In the genomic region with DNA sequence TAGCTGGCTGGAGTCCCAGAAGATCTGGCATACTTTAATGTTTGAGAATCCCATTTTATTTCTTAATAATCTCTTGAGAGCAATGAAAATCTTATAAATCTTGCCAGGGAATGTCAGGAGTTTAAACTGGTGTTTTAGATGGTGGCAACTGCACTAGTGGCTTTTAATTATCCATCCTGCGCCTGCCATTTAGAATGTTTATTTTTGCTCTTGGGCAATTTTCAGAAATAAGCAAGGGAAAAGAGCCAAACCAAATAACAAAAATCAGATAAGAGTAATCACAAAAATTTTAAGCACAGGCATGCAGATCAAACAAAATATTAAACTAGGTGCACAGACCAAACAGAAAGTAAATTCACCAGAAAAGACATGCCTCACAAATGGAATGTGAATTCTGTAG, we compare ENCODE assay signal across 17 cellular contexts. TPM values are rescaled to one million over a fixed set of nuclear protein-coding genes. Genes with fewer than 3 reads are reported as not detected.
DNase-seq lines count a peak whose midpoint lies in the region; ATAC-seq, FAIRE-seq and TF ChIP-seq lines count a peak whose summit lies in the region.
"Had no signal": no experiment of that assay in that cellular context is flagged by ENCODE, and none has a peak within 500 bp of the region (broad histone marks: within the 10 kb centered on the region; RNA-seq: fewer than 3 reads in every experiment).

No MANE protein-coding gene starts in this region.

- H3K4me2 ChIP-seq in SK-N-SH, result no peak overlapping the region
- H3K4me2 ChIP-seq in astrocyte (ENCODE audit: low read length), result no peak overlapping the region

- H3K9me3 ChIP-seq in SK-N-SH, result peaks cover 9% of the 10 kb centered on the region; the same call in 1 of the 2 replicates
- H3K9me3 ChIP-seq in astrocyte (ENCODE audit: insufficient read depth, low read depth, low read length), result no peaks in the 10 kb centered on the region
- no peaks in the 10 kb centered on the region for H3K9me3 ChIP-seq in left lung
- no peaks in the 10 kb centered on the region for H3K9me3 ChIP-seq in upper lobe of right lung
- H3K9me3 ChIP-seq in HAP-1, result peaks cover 12% of the 10 kb centered on the region; the same call in 1 of the 2 replicates

- POLR2A ChIA-PET in SK-N-SH (lab: Yijun Ruan, JAX), result no interaction called here

- no peaks in the 10 kb centered on the region for H3F3A ChIP-seq in SK-N-SH (replicated peaks; ENCODE audit: insufficient read depth)

- ATAC-seq in SK-N-SH treated with all-trans-retinoic acid at 6 μM for 48 hours (no peak), left lung (peak; percentile 83), upper lobe of right lung (peak; percentile 77)
- ATAC-seq: naive thymus-derived CD4-positive, alpha-beta T cell had no signal

- H3K4me1 Mint-ChIP-seq in astrocyte (ENCODE audit: low read depth, unreplicated experiment), result no peaks in the 10 kb centered on the region
- H3K4me1 Mint-ChIP-seq: activated naive CD8-positive, alpha-beta T cell treated with anti-CD3 and anti-CD28 coated beads for 36 hours; central memory CD8-positive, alpha-beta T cell; naive thymus-derived CD4-positive, alpha-beta T cell had no signal

- no peak for TF ChIP-seq EP300 in SK-N-SH (IDR thresholded peaks at IDR 0.05; ENCODE audit: borderline replicate concordance in 1 of 2, low read depth in 1 of 2, low read length in 1 of 2)

- H4K20me1 ChIP-seq in SK-N-SH (ENCODE audit: insufficient read depth), result no peaks in the 10 kb centered on the region
- no peaks in the 10 kb centered on the region for H4K20me1 ChIP-seq in astrocyte (ENCODE audit: insufficient read depth, low read length)

- FAIRE-seq in astrocyte (lab: Jason Lieb, UNC), result no peak
- FAIRE-seq: GM18507 had no signal

- H2AFZ ChIP-seq in SK-N-SH (ENCODE audit: low read depth) (no peak overlapping the region), astrocyte (ENCODE audit: low read depth, low read length) (no peak overlapping the region)

- H3K27me3 Mint-ChIP-seq in astrocyte (ENCODE audit: low read depth, unreplicated experiment), result no peaks in the 10 kb centered on the region
- H3K27me3 Mint-ChIP-seq: activated naive CD8-positive, alpha-beta T cell treated with anti-CD3 and anti-CD28 coated beads for 36 hours; central memory CD8-positive, alpha-beta T cell; naive thymus-derived CD4-positive, alpha-beta T cell; type B pancreatic cell had no signal

- H3K4me3 Mint-ChIP-seq in astrocyte (ENCODE audit: unreplicated experiment), result no peak overlapping the region
- H3K4me3 Mint-ChIP-seq: activated naive CD8-positive, alpha-beta T cell treated with anti-CD3 and anti-CD28 coated beads for 36 hours; central memory CD8-positive, alpha-beta T cell; naive thymus-derived CD4-positive, alpha-beta T cell; type B pancreatic cell had no signal

- H3K36me3 ChIP-seq in SK-N-SH (replicated peaks in 1 of 2; ENCODE audit: control insufficient read depth in 1 of 2, insufficient read depth in 2 of 2, low read length in 1 of 2), result no peaks in the 10 kb centered on the region
- H3K36me3 ChIP-seq in astrocyte (ENCODE audit: insufficient read depth, low read length), result no peaks in the 10 kb centered on the region
- no peaks in the 10 kb centered on the region for H3K36me3 ChIP-seq in left lung
- no peaks in the 10 kb centered on the region for H3K36me3 ChIP-seq in upper lobe of right lung
- H3K36me3 ChIP-seq in HAP-1 (replicated peaks), result no peaks in the 10 kb centered on the region

- intact Hi-C loops in left lung (cut with DNase I), result no loop called here
- intact Hi-C loops in upper lobe of right lung (cut with DNase I), result no loop called here

- no peak for TF ChIP-seq CTCF in SK-N-SH (IDR thresholded peaks at IDR 0.05)
- no peak for TF ChIP-seq CTCF in astrocyte (IDR thresholded peaks at IDR 0.05; ENCODE audit: insufficient read depth, low read depth, low read length)
- no peak for TF ChIP-seq CTCF in left lung (IDR thresholded peaks at IDR 0.05)
- TF ChIP-seq CTCF in upper lobe of right lung (IDR thresholded peaks at IDR 0.05), result no peak

- H3K36me3 Mint-ChIP-seq in astrocyte (ENCODE audit: low read depth, unreplicated experiment), result peaks cover 2% of the 10 kb centered on the region

- no peak for TF ChIP-seq RAD21 in SK-N-SH (IDR thresholded peaks at IDR 0.05; ENCODE audit: low read length)

- CTCF ChIA-PET in SK-N-SH (lab: Yijun Ruan, JAX), result no interaction called here

- no peaks in the 10 kb centered on the region for H3K27me3 ChIP-seq in SK-N-SH (ENCODE audit: insufficient read depth)
- H3K27me3 ChIP-seq in astrocyte (ENCODE audit: insufficient read depth, low read length), result no peaks in the 10 kb centered on the region
- H3K27me3 ChIP-seq in left lung, result no peaks in the 10 kb centered on the region
- H3K27me3 ChIP-seq in upper lobe of right lung, result no peaks in the 10 kb centered on the region
- no peaks in the 10 kb centered on the region for H3K27me3 ChIP-seq in HAP-1 (ENCODE audit: low read depth)

- WGBS in SK-N-SH (ENCODE audit: low lambda C conversion rate), result 38% methylated on average over 1 of the region's 1 CpG

- DNase-seq in SK-N-SH (no peak), astrocyte (ENCODE audit: low read depth) (peak; percentile 18), left lung (no peak), upper lobe of right lung (no peak), 8988T (no peak), NCI-H345 (lab: John Stamatoyannopoulos, UW) (no peak), HAP-1 (ENCODE audit: low spot score in 2 of 2) (no peak)
- DNase-seq: activated CD4-positive, alpha-beta T cell treated with anti-CD3 and anti-CD28 coated beads for 4 hours; activated naive CD8-positive, alpha-beta T cell treated with anti-CD3 and anti-CD28 coated beads for 36 hours; activated T-cell treated with anti-CD3 and anti-CD28 coated beads, Interleukin-2, amount 50 U/mL, for 1 hour; Calu3; naive thymus-derived CD4-positive, alpha-beta T cell; NCI-H526 treated with DMSO at 0.1 percent for 48 hours had no signal

- no peak overlapping the region for H3K27ac ChIP-seq in SK-N-SH (ENCODE audit: low read depth in 2 of 2, low read length in 1 of 2)
- no peak overlapping the region for H3K27ac ChIP-seq in astrocyte (ENCODE audit: low read depth, low read length)
- peak overlapping the region; percentile 49 to 57 for H3K27ac ChIP-seq in left lung
- H3K27ac ChIP-seq in upper lobe of right lung, result peak overlapping the region; percentile 77

- no peak overlapping the region for H3K9ac ChIP-seq in SK-N-SH
- no peak overlapping the region for H3K9ac ChIP-seq in astrocyte (ENCODE audit: low read length)

- H3K79me2 ChIP-seq in SK-N-SH (ENCODE audit: insufficient read depth) (no peaks in the 10 kb centered on the region), astrocyte (ENCODE audit: insufficient read depth, low read length) (no peaks in the 10 kb centered on the region)

- H3K4me1 ChIP-seq in SK-N-SH (ENCODE audit: control insufficient read depth in 1 of 2, insufficient read depth in 2 of 2, low read depth in 1 of 2, low read length in 1 of 2), result no peaks in the 10 kb centered on the region; a peak in 1 of 4 replicates
- H3K4me1 ChIP-seq in astrocyte (ENCODE audit: insufficient read depth, low read length), result no peaks in the 10 kb centered on the region
- H3K4me1 ChIP-seq in left lung, result no peaks in the 10 kb centered on the region
- no peaks in the 10 kb centered on the region for H3K4me1 ChIP-seq in upper lobe of right lung
- H3K4me1 ChIP-seq in HAP-1, result no peaks in the 10 kb centered on the region

- in situ Hi-C loops in HAP-1 (cut with MboI; ENCODE audit: low sequenced_read_pairs), result no loop called here

- no peaks in the 10 kb centered on the region for H3K9me2 ChIP-seq in SK-N-SH

- no peak overlapping the region for H3K27ac Mint-ChIP-seq in astrocyte (ENCODE audit: unreplicated experiment)
- H3K27ac Mint-ChIP-seq: activated naive CD8-positive, alpha-beta T cell treated with anti-CD3 and anti-CD28 coated beads for 36 hours; naive thymus-derived CD4-positive, alpha-beta T cell; type B pancreatic cell had no signal

- no peak overlapping the region for H3K4me3 ChIP-seq in SK-N-SH (ENCODE audit: low read depth in 2 of 2, low read length in 1 of 2)
- H3K4me3 ChIP-seq in astrocyte (ENCODE audit: insufficient read depth, low read depth, low read length), result no peak overlapping the region
- no peak overlapping the region for H3K4me3 ChIP-seq in left lung
- no peak overlapping the region for H3K4me3 ChIP-seq in upper lobe of right lung
- H3K4me3 ChIP-seq in HAP-1, result no peak overlapping the region

- peaks cover 9% of the 10 kb centered on the region for H3K9me3 Mint-ChIP-seq in astrocyte (ENCODE audit: unreplicated experiment)
- H3K9me3 Mint-ChIP-seq: central memory CD8-positive, alpha-beta T cell had no signal

TF ChIP-seq in SK-N-SH treated with all-trans-retinoic acid at 6 μM for 48 hours, 23 proteins besides CTCF, POLR2A, EP300 and RAD21 (continues in another document):
- TF ChIP-seq TCF4 (CRISPR knock-in tag; IDR thresholded peaks at IDR 0.05; ENCODE audit: borderline replicate concordance) (peak; percentile 43), ISL1 (CRISPR knock-in tag; IDR thresholded peaks at IDR 0.05) (peak; percentile 87)

TF ChIP-seq in SK-N-SH, 30 proteins besides CTCF, POLR2A, EP300 and RAD21 (continues in another document):
- TF ChIP-seq FOSL2 (IDR thresholded peaks at IDR 0.05; ENCODE audit: borderline replicate concordance, low read depth), result no peak
- no peak for TF ChIP-seq NRF1 (IDR thresholded peaks at IDR 0.05; ENCODE audit: low read depth, low read length)
- no peak for TF ChIP-seq TAF1 (IDR thresholded peaks at IDR 0.05; ENCODE audit: borderline replicate concordance, low read depth, low read length)
- TF ChIP-seq, protein P1, sequence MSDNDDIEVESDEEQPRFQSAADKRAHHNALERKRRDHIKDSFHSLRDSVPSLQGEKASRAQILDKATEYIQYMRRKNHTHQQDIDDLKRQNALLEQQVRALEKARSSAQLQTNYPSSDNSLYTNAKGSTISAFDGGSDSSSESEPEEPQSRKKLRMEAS (IDR thresholded peaks at IDR 0.05; ENCODE audit: low read depth), result no peak
- no peak for TF ChIP-seq FOXM1 (IDR thresholded peaks at IDR 0.05; ENCODE audit: low read depth)
- no peak for TF ChIP-seq EZH2phosphoT487 (IDR thresholded peaks at IDR 0.05; ENCODE audit: borderline replicate concordance, low read depth)
- TF ChIP-seq, protein P2, sequence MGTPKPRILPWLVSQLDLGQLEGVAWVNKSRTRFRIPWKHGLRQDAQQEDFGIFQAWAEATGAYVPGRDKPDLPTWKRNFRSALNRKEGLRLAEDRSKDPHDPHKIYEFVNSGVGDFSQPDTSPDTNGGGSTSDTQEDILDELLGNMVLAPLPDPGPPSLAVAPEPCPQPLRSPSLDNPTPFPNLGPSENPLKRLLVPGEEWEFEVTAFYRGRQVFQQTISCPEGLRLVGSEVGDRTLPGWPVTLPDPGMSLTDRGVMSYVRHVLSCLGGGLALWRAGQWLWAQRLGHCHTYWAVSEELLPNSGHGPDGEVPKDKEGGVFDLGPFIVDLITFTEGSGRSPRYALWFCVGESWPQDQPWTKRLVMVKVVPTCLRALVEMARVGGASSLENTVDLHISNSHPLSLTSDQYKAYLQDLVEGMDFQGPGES (IDR thresholded peaks at IDR 0.05; ENCODE audit: low read depth, low read length), result no peak
- TF ChIP-seq RCOR1 (IDR thresholded peaks at IDR 0.05; ENCODE audit: low read length), result no peak; the same call in 1 of the 2 replicates

RNA-seq across cellular contexts. Expression of a gene that starts 41.9 kb away (rescaled TPM):
- 45.5 and 64.0 TPM in 2 replicates for polyA plus RNA-seq in SK-N-SH (2012; rRNA removed)
- 52.7 and 57.3 TPM in 2 replicates for polyA plus RNA-seq in SK-N-SH (2012; cell fraction: cytosol; rRNA removed)
- 124 and 195 TPM in 2 replicates for polyA plus RNA-seq in SK-N-SH (2012; cell fraction: nucleus; rRNA removed)
- 65.5 and 79.3 TPM in 2 replicates for total RNA-seq in astrocyte
- total RNA-seq in left lung, result 10 to 100 TPM; 60.9 to 66.4 TPM
- 62.9 TPM for total RNA-seq in upper lobe of right lung

Comparison
In these comparisons a context has a peak if more than half of its experiments do, and no peak if none do; other contexts are left out.
1. H3K27ac ChIP-seq: peak in left lung (2 of 2) and upper lobe of right lung (single experiment); none in SK-N-SH (0 of 2) and astrocyte (single experiment).